Comparison of ENCODE assay signal across 2 cellular contexts in the genomic region with DNA sequence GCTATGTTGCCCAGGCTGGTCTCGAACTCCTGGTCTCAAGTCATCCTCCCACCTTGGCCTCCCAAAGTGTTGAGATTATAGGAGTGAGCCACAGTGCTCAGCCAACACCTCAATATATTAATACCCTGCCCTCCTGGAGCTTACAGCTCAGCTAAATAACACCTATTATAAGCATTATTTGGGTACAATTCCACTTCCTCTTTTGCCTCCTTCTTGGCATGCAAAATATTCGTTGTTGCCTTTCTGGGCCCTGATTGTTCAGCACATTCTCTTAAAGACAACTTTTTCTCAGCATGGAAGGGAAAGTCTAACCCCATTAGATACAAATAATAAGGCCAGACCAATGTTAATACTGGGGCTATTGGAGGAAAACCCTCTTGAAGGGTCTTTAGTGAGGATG.
TF ChIP-seq lines count a peak whose summit lies in the region.

No MANE protein-coding gene starts in this region.

TF ChIP-seq in endothelial cell of umbilical vein, 7 proteins besides CTCF, POLR2A, EP300 and RAD21:
- TF ChIP-seq JUN (IDR thresholded peaks at IDR 0.05; ENCODE audit: borderline replicate concordance, insufficient read depth, insufficient read length, low read depth) (no peak), FOS (IDR thresholded peaks at IDR 0.05; ENCODE audit: borderline replicate concordance, insufficient read depth, low read length) (no peak), MAX (IDR thresholded peaks at IDR 0.05; ENCODE audit: insufficient read depth, insufficient read length) (no peak), POLR2AphosphoS5 (IDR thresholded peaks at IDR 0.05; ENCODE audit: insufficient read depth, low read depth, low read length) (no peak), MYC (IDR thresholded peaks at IDR 0.05; ENCODE audit: low read depth, low read length) (no peak), EZH2 (IDR thresholded peaks at IDR 0.05; ENCODE audit: borderline replicate concordance, low read depth, low read length, severe bottlenecking) (no peak), GATA2 (IDR thresholded peaks at IDR 0.05; ENCODE audit: insufficient read depth, insufficient read length, low read depth, low read length) (no peak)

TF ChIP-seq in HEK293T, 16 proteins besides CTCF, POLR2A, EP300 and RAD21:
- no peak for TF ChIP-seq HDGF (IDR thresholded peaks at IDR 0.05; ENCODE audit: borderline replicate concordance)
- TF ChIP-seq SP1 (IDR thresholded peaks at IDR 0.05), result no peak
- TF ChIP-seq NFRKB (IDR thresholded peaks at IDR 0.05), result no peak
- TF ChIP-seq FOXM1 (IDR thresholded peaks at IDR 0.05; ENCODE audit: borderline replicate concordance), result no peak
- TF ChIP-seq LEF1 (IDR thresholded peaks at IDR 0.05; ENCODE audit: borderline replicate concordance), result no peak
- no peak for TF ChIP-seq CTBP1 (IDR thresholded peaks at IDR 0.05; ENCODE audit: borderline replicate concordance)
- no peak for TF ChIP-seq ARNT (IDR thresholded peaks at IDR 0.05)
- no peak for TF ChIP-seq SUZ12 (IDR thresholded peaks at IDR 0.05)
- no peak for TF ChIP-seq BHLHE40 (IDR thresholded peaks at IDR 0.05; ENCODE audit: borderline replicate concordance)
- no peak for TF ChIP-seq TARDBP (IDR thresholded peaks at IDR 0.05)
- no peak for TF ChIP-seq FOXA1 (IDR thresholded peaks at IDR 0.05)
- no peak for TF ChIP-seq L3MBTL2 (conservative IDR thresholded peaks at IDR 0.05)
- TF ChIP-seq PKNOX1 (IDR thresholded peaks at IDR 0.05), result no peak
- TF ChIP-seq ZNF384 (IDR thresholded peaks at IDR 0.05), result no peak
- no peak for TF ChIP-seq ELF4 (IDR thresholded peaks at IDR 0.05)
- TF ChIP-seq FOXK2 (IDR thresholded peaks at IDR 0.05), result no peak
